Comparison of ENCODE assay signal across 12 cellular contexts in the genomic region with DNA sequence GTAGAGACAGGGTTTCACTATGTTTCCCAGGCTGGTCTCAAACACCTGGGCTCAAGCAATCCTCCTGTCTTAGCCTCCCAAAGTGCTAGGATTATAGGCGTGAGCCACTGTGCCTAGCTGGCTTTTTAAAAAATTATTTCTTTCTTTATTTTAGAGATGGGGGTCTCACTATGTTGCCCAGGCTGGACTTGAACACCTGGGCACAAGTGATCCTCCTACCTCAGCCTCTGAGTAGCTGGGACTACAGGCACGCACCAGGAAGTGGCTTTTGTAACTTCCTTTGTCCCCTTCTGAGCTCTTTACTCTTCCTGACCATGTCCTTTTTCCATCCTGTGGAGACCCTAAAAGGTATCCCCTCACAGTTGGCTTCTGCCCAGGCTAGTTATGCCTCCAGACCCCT. TPM values are rescaled to one million over a fixed set of nuclear protein-coding genes. Genes with fewer than 3 reads are reported as not detected.
A peak's percentile ranks its signal among the peaks of the same experiment; 100 is the strongest.
DNase-seq lines count a peak whose midpoint lies in the region; ATAC-seq and TF ChIP-seq lines count a peak whose summit lies in the region.
"Had no signal": no experiment of that assay in that cellular context is flagged by ENCODE, and none has a peak within 500 bp of the region (broad histone marks: within the 10 kb centered on the region; RNA-seq: fewer than 3 reads in every experiment).

No MANE protein-coding gene starts in this region.

- TF ChIP-seq CTCF in psoas muscle (IDR thresholded peaks at IDR 0.05) (no peak), type B pancreatic cell (conservative IDR thresholded peaks at IDR 0.05) (no peak)

- DNase-seq in activated naive CD8-positive, alpha-beta T cell treated with anti-CD3 and anti-CD28 coated beads, Interleukin-2, amount 10 ng/mL, durations not matched to agents 7 days and 5 days: no peak
- no peak for DNase-seq in activated naive CD8-positive, alpha-beta T cell treated with anti-CD3 and anti-CD28 coated beads for 36 hours
- DNase-seq in T-helper 17 cell (no peak), psoas muscle (no peak), type B pancreatic cell (ENCODE audit: extremely low spot score, unreplicated experiment) (no peak), mesenteric fat pad (ENCODE audit: low spot score) (no peak), MG63 (no peak)
- DNase-seq: NCI-H2081 treated with DMSO at 0.1 percent for 48 hours had no signal

- H3K36me3 Mint-ChIP-seq in activated naive CD8-positive, alpha-beta T cell treated with anti-CD3 and anti-CD28 coated beads, Interleukin-2, amount 10 ng/mL, durations not matched to agents 7 days and 5 days: no peaks in the 10 kb centered on the region
- H3K36me3 Mint-ChIP-seq in activated naive CD8-positive, alpha-beta T cell treated with anti-CD3 and anti-CD28 coated beads for 36 hours: no peaks in the 10 kb centered on the region
- H3K36me3 Mint-ChIP-seq in T-helper 17 cell (ENCODE audit: low read depth) (no peaks in the 10 kb centered on the region), type B pancreatic cell (no peaks in the 10 kb centered on the region)
- H3K36me3 Mint-ChIP-seq: CD14-positive monocyte had no signal

- H3K36me3 ChIP-seq in psoas muscle (ENCODE audit: insufficient read depth in 1 of 2, low read depth in 1 of 2): peaks cover 0 to 5% of the 10 kb centered on the region in 2 donors
- H3K36me3 ChIP-seq in MG63: no peaks in the 10 kb centered on the region

- H3K9me3 ChIP-seq in T-helper 17 cell (ENCODE audit: control insufficient read depth, low read length, poor library complexity, severe bottlenecking): no peaks in the 10 kb centered on the region
- H3K9me3 ChIP-seq in psoas muscle: no peaks in the 10 kb centered on the region
- no peaks in the 10 kb centered on the region for H3K9me3 ChIP-seq in MG63

- POLR2A ChIA-PET in activated naive CD8-positive, alpha-beta T cell treated with anti-CD3 and anti-CD28 coated beads, Interleukin-2, amount 10 ng/mL, durations not matched to agents 7 days and 5 days (lab: Charles Lee): interaction anchor here (1.0 to 1.5 kb wide), 2 partner anchors 18 to 114 kb away, joined by 5 to 6 read pairs; no protein-coding TSS in a partner anchor

- ATAC-seq in activated naive CD8-positive, alpha-beta T cell treated with anti-CD3 and anti-CD28 coated beads, Interleukin-2, amount 10 ng/mL, durations not matched to agents 7 days and 5 days (ENCODE audit: low read depth): no peak
- ATAC-seq in T-helper 17 cell (no peak), psoas muscle (no peak), HG02870 (IDR thresholded peaks at IDR 0.05; ENCODE audit: unreplicated experiment) (no peak)

- WGBS in psoas muscle, 3 donors: 82 to 89% (median 89%) methylated on average over 2 of the region's 2 CpGs

- peaks cover 42% of the 10 kb centered on the region for H3K4me1 ChIP-seq in psoas muscle

- intact Hi-C loops in psoas muscle (cut with DNase I): loop anchor here (5.0 kb wide), 2 partner anchors 66 to 91 kb away; no protein-coding TSS in a partner anchor

- H3K27ac ChIP-seq in psoas muscle: peak overlapping the region; percentile 98

- H3K27me3 ChIP-seq in psoas muscle (ENCODE audit: insufficient read depth in 3 of 3, low read length in 2 of 3) (no peaks in the 10 kb centered on the region), MG63 (no peaks in the 10 kb centered on the region)

- peaks cover 7% of the 10 kb centered on the region for H3K27me3 Mint-ChIP-seq in activated naive CD8-positive, alpha-beta T cell treated with anti-CD3 and anti-CD28 coated beads, Interleukin-2, amount 10 ng/mL, durations not matched to agents 7 days and 5 days
- H3K27me3 Mint-ChIP-seq in activated naive CD8-positive, alpha-beta T cell treated with anti-CD3 and anti-CD28 coated beads for 36 hours: peaks cover 8% of the 10 kb centered on the region
- peaks cover 28% of the 10 kb centered on the region for H3K27me3 Mint-ChIP-seq in T-helper 17 cell
- peaks cover 10% of the 10 kb centered on the region for H3K27me3 Mint-ChIP-seq in type B pancreatic cell

- H3K4me1 Mint-ChIP-seq in activated naive CD8-positive, alpha-beta T cell treated with anti-CD3 and anti-CD28 coated beads, Interleukin-2, amount 10 ng/mL, durations not matched to agents 7 days and 5 days: peaks cover 16% of the 10 kb centered on the region
- peaks cover 7% of the 10 kb centered on the region for H3K4me1 Mint-ChIP-seq in activated naive CD8-positive, alpha-beta T cell treated with anti-CD3 and anti-CD28 coated beads for 36 hours
- peaks cover 18% of the 10 kb centered on the region for H3K4me1 Mint-ChIP-seq in T-helper 17 cell
- peaks cover 18% of the 10 kb centered on the region for H3K4me1 Mint-ChIP-seq in type B pancreatic cell (ENCODE audit: unreplicated experiment)

- H3K27ac Mint-ChIP-seq in activated naive CD8-positive, alpha-beta T cell treated with anti-CD3 and anti-CD28 coated beads, Interleukin-2, amount 10 ng/mL, durations not matched to agents 7 days and 5 days: peak overlapping the region; percentile 72
- H3K27ac Mint-ChIP-seq in activated naive CD8-positive, alpha-beta T cell treated with anti-CD3 and anti-CD28 coated beads for 36 hours: no peak overlapping the region
- H3K27ac Mint-ChIP-seq in T-helper 17 cell (peak overlapping the region; percentile 85), type B pancreatic cell (no peak overlapping the region)

- H3K4me3 Mint-ChIP-seq in activated naive CD8-positive, alpha-beta T cell treated with anti-CD3 and anti-CD28 coated beads, Interleukin-2, amount 10 ng/mL, durations not matched to agents 7 days and 5 days: peak overlapping the region; percentile 42
- no peak overlapping the region for H3K4me3 Mint-ChIP-seq in activated naive CD8-positive, alpha-beta T cell treated with anti-CD3 and anti-CD28 coated beads for 36 hours
- no peak overlapping the region for H3K4me3 Mint-ChIP-seq in T-helper 17 cell
- H3K4me3 Mint-ChIP-seq in type B pancreatic cell: no peak overlapping the region

- no peaks in the 10 kb centered on the region for H3K9me3 Mint-ChIP-seq in activated naive CD8-positive, alpha-beta T cell treated with anti-CD3 and anti-CD28 coated beads, Interleukin-2, amount 10 ng/mL, durations not matched to agents 7 days and 5 days
- H3K9me3 Mint-ChIP-seq in activated naive CD8-positive, alpha-beta T cell treated with anti-CD3 and anti-CD28 coated beads for 36 hours: no peaks in the 10 kb centered on the region
- H3K9me3 Mint-ChIP-seq in type B pancreatic cell: no peaks in the 10 kb centered on the region
- H3K9me3 Mint-ChIP-seq: CD14-positive monocyte had no signal

- no peak overlapping the region for H3K4me3 ChIP-seq in psoas muscle
- no peak overlapping the region for H3K4me3 ChIP-seq in MG63

RNA-seq across cellular contexts. Expression of gene MYOZ1, which starts 2.1 kb away (rescaled TPM):
- total RNA-seq in activated naive CD8-positive, alpha-beta T cell treated with anti-CD3 and anti-CD28 coated beads, Interleukin-2, amount 10 ng/mL, durations not matched to agents 7 days and 5 days: not detected
- total RNA-seq in activated naive CD8-positive, alpha-beta T cell treated with anti-CD3 and anti-CD28 coated beads for 36 hours: not detected
- not detected for total RNA-seq in T-helper 17 cell
- 1,000 to 10,000 TPM in 3 of 4 donors, 100 to 1,000 TPM in 1; 805 to 1,915 (median 1,417) TPM for total RNA-seq in psoas muscle
- polyA plus RNA-seq in psoas muscle: 1,000 to 10,000 TPM in 1 of 3 donors, 100 to 1,000 TPM in 2; 318 to 1,157 (median 878) TPM
- 0.36 and 0.82 TPM in 2 replicates for total RNA-seq in type B pancreatic cell (ENCODE audit: low replicate concordance)
- total RNA-seq in mesenteric fat pad: 0.58 TPM
- total RNA-seq in MG63 (2014; rRNA removed; shearing (Covaris generic); ENCODE audit: low replicate concordance): not detected in 2 replicates
- total RNA-seq: MCF 10A had no signal
- polyA plus RNA-seq: CD14-positive monocyte had no signal

RNA-seq across cellular contexts. Expression of gene SYNPO2L, which starts 12.5 kb away (rescaled TPM):
- not detected for total RNA-seq in activated naive CD8-positive, alpha-beta T cell treated with anti-CD3 and anti-CD28 coated beads, Interleukin-2, amount 10 ng/mL, durations not matched to agents 7 days and 5 days
- total RNA-seq in activated naive CD8-positive, alpha-beta T cell treated with anti-CD3 and anti-CD28 coated beads for 36 hours: not detected
- total RNA-seq in T-helper 17 cell: under 1 TPM in 1 of 2 donors, not detected in 1; 0.08 TPM
- total RNA-seq in psoas muscle: 100 to 1,000 TPM; 132 to 289 (median 185) TPM
- 10 to 100 TPM in 2 of 3 donors, 1 to 10 TPM in 1; 8.8 to 60.7 (median 27.3) TPM for polyA plus RNA-seq in psoas muscle
- total RNA-seq in type B pancreatic cell (ENCODE audit: low replicate concordance): 0.27 TPM in 1 of 2 replicates, not detected in the other
- 0.10 TPM for total RNA-seq in mesenteric fat pad
- not detected in 2 replicates for total RNA-seq in MG63 (2014; rRNA removed; shearing (Covaris generic); ENCODE audit: low replicate concordance)
- total RNA-seq: H4, MCF 10A had no signal
- polyA plus RNA-seq: CD14-positive monocyte had no signal

RNA-seq across cellular contexts. Expression of gene USP54, which starts 52.2 kb away (rescaled TPM):
- 1 to 10 TPM; 3.4 to 4.1 TPM for total RNA-seq in activated naive CD8-positive, alpha-beta T cell treated with anti-CD3 and anti-CD28 coated beads, Interleukin-2, amount 10 ng/mL, durations not matched to agents 7 days and 5 days
- 1 to 10 TPM; 7.7 to 8.1 TPM for total RNA-seq in activated naive CD8-positive, alpha-beta T cell treated with anti-CD3 and anti-CD28 coated beads for 36 hours
- total RNA-seq in T-helper 17 cell (1 to 10 TPM; 3.6 TPM), psoas muscle (100 to 1,000 TPM in 2 of 4 donors, 10 to 100 TPM in 2; 47.7 to 216 (median 110) TPM), type B pancreatic cell (ENCODE audit: low replicate concordance) (45.5 and 54.5 TPM in 2 replicates), mesenteric fat pad (16.0 TPM)
- 10 to 100 TPM; 32.6 to 94.3 (median 65.9) TPM for polyA plus RNA-seq in psoas muscle
- 5.3 and 10.2 TPM in 2 replicates for total RNA-seq in MG63 (2014; rRNA removed; shearing (Covaris generic); ENCODE audit: low replicate concordance)

RNA-seq across cellular contexts. Expression of gene AGAP5, which starts 54.5 kb away (rescaled TPM):
- total RNA-seq in activated naive CD8-positive, alpha-beta T cell treated with anti-CD3 and anti-CD28 coated beads, Interleukin-2, amount 10 ng/mL, durations not matched to agents 7 days and 5 days: 10 to 100 TPM; 10.2 to 11.3 TPM
- total RNA-seq in activated naive CD8-positive, alpha-beta T cell treated with anti-CD3 and anti-CD28 coated beads for 36 hours: 1 to 10 TPM; 5.4 to 6.7 TPM
- total RNA-seq in T-helper 17 cell: 1 to 10 TPM; 7.7 to 8.2 TPM
- 1 to 10 TPM; 1.4 to 3.6 (median 2.9) TPM for total RNA-seq in psoas muscle
- polyA plus RNA-seq in psoas muscle: 1 to 10 TPM; 2.1 to 2.3 (median 2.2) TPM
- 4.7 and 10.3 TPM in 2 replicates for total RNA-seq in type B pancreatic cell (ENCODE audit: low replicate concordance)
- 7.4 TPM for total RNA-seq in mesenteric fat pad
- total RNA-seq in MG63 (2014; rRNA removed; shearing (Covaris generic); ENCODE audit: low replicate concordance): 1.1 and 3.1 TPM in 2 replicates

Comparison
In these comparisons a context has a peak if more than half of its experiments do, and no peak if none do; other contexts are left out.
1. H3K27ac Mint-ChIP-seq: peak in activated naive CD8-positive, alpha-beta T cell treated with anti-CD3 and anti-CD28 coated beads, Interleukin-2, amount 10 ng/mL, durations not matched to agents 7 days and 5 days (single experiment) and T-helper 17 cell (single experiment); none in activated naive CD8-positive, alpha-beta T cell treated with anti-CD3 and anti-CD28 coated beads for 36 hours (single experiment) and type B pancreatic cell (single experiment).
2. RNA of gene MYOZ1, which starts 2.1 kb away (total RNA-seq): 805 to 1,915 TPM in psoas muscle; 0.36 to 0.82 TPM in type B pancreatic cell, 0.58 TPM in mesenteric fat pad (single experiment), not detected in activated naive CD8-positive, alpha-beta T cell treated with anti-CD3 and anti-CD28 coated beads for 36 hours, not detected in activated naive CD8-positive, alpha-beta T cell treated with anti-CD3 and anti-CD28 coated beads, Interleukin-2, amount 10 ng/mL, durations not matched to agents 7 days and 5 days, not detected in T-helper 17 cell and not detected in MG63; every median in the first group is over 100 times any median in the second.
3. RNA of gene SYNPO2L, which starts 12.5 kb away (total RNA-seq): 132 to 289 TPM in psoas muscle; 0.27 TPM in type B pancreatic cell, not detected in activated naive CD8-positive, alpha-beta T cell treated with anti-CD3 and anti-CD28 coated beads, Interleukin-2, amount 10 ng/mL, durations not matched to agents 7 days and 5 days, 0.10 TPM in mesenteric fat pad (single experiment), 0.08 TPM in T-helper 17 cell, not detected in activated naive CD8-positive, alpha-beta T cell treated with anti-CD3 and anti-CD28 coated beads for 36 hours and not detected in MG63; every median in the first group is over 100 times any median in the second.